ENCODE assay signal across 36 cellular contexts in genomic region chrX:44643723-44644122, GRCh38.
"Had no signal": no experiment of that assay in that cellular context is flagged by ENCODE, and none has a peak within 500 bp of the region (broad histone marks: within the 10 kb centered on the region; RNA-seq: fewer than 3 reads in every experiment).

No MANE protein-coding gene starts in this region.

- H3K9me3 ChIP-seq: MG63 had no signal

- H3K27me3 ChIP-seq: MG63 had no signal

- DNase-seq: Karpas-422, Kasumi-1, MG63, MM.1S, MV-4-11, NCI-H1048, NCI-H1092, NCI-H1092 treated with DMSO at 0.1 percent for 48 hours, NCI-H1105, NCI-H1105 treated with DMSO at 0.1 percent for 48 hours, NCI-H1417, NCI-H1417 treated with DMSO at 0.1 percent for 48 hours, NCI-H1436, NCI-H1436 treated with DMSO at 0.1 percent for 48 hours, NCI-H146, NCI-H1694, NCI-H1694 treated with DMSO at 0.1 percent for 48 hours, NCI-H187, NCI-H187 treated with DMSO at 0.1 percent for 48 hours, NCI-H1930, NCI-H2029, NCI-H2029 treated with DMSO at 0.1 percent for 48 hours, NCI-H2081, NCI-H2081 treated with DMSO at 0.1 percent for 48 hours, NCI-H2107, NCI-H2171, NCI-H2171 treated with DMSO at 0.1 percent for 48 hours, NCI-H2227 treated with DMSO at 0.1 percent for 48 hours, NCI-H226, NCI-H345, NCI-H446, NCI-H446 treated with DMSO at 0.1 percent for 48 hours, NCI-H510A, NCI-H510A treated with DMSO at 0.1 percent for 48 hours, NCI-H524, NCI-H524 treated with DMSO at 0.1 percent for 48 hours had no signal

- H3K36me3 ChIP-seq: MG63 had no signal

- H3K4me3 ChIP-seq: MG63 had no signal
